ENCODE assay signal across 8 cellular contexts in the genomic region with DNA sequence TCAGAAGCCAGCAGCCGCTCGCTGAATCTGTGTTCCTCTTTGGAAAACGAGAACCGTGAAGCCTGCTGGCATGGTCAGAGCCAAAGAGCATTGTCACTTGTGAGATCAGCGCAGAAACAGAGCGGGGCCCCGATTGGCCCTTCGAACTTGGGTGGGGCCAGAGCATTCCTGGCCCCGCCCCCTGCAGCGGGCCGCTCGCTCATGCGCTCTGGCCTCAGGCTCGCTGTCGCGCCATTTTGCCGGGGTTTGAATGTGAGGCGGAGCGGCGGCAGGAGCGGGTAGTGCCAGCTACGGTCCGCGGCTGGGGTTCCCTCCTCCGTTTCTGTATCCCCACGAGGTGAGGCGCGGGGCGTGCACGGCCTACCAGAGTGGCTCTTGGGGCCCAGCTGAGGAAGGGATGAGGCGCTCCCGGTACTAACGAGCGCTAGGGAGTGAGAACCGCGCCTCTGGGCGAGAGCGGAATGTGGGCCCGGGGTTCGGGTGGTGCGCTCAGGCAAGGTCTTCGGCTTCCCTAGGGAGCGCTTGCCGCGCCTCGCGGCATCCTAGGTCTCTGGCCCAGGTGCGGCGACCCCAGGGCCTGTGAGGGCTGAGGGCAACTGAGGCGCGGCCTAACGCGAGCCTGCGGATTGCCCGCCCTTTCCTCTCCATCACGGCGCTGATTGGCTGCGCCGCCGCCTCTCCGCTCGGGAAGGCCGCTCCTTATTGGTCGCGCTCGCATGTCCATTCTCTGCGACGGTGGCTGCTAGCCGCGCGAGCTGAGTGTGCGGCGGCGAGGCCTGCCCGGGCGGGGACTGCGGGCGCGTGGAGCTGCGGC. TPM values are rescaled to one million over a fixed set of nuclear protein-coding genes. Genes with fewer than 3 reads are reported as not detected.
A peak's percentile ranks its signal among the peaks of the same experiment; 100 is the strongest.
DNase-seq lines count a peak whose midpoint lies in the region; ATAC-seq, FAIRE-seq and TF ChIP-seq lines count a peak whose summit lies in the region.

A gene with protein sequence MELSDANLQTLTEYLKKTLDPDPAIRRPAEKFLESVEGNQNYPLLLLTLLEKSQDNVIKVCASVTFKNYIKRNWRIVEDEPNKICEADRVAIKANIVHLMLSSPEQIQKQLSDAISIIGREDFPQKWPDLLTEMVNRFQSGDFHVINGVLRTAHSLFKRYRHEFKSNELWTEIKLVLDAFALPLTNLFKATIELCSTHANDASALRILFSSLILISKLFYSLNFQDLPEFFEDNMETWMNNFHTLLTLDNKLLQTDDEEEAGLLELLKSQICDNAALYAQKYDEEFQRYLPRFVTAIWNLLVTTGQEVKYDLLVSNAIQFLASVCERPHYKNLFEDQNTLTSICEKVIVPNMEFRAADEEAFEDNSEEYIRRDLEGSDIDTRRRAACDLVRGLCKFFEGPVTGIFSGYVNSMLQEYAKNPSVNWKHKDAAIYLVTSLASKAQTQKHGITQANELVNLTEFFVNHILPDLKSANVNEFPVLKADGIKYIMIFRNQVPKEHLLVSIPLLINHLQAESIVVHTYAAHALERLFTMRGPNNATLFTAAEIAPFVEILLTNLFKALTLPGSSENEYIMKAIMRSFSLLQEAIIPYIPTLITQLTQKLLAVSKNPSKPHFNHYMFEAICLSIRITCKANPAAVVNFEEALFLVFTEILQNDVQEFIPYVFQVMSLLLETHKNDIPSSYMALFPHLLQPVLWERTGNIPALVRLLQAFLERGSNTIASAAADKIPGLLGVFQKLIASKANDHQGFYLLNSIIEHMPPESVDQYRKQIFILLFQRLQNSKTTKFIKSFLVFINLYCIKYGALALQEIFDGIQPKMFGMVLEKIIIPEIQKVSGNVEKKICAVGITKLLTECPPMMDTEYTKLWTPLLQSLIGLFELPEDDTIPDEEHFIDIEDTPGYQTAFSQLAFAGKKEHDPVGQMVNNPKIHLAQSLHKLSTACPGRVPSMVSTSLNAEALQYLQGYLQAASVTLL (plus strand): TSS at position 226 of the 814 bp plus-strand sequence. CDS start 12,152 bp downstream, outside the sequence.

- FAIRE-seq in keratinocyte (lab: Jason Lieb, UNC), result peak; percentile 44

- peaks cover 27% of the 10 kb centered on the region for H3K4me1 ChIP-seq in keratinocyte (ENCODE audit: control insufficient read depth, extremely low read depth, insufficient read depth, low read length)

- H3K9me3 ChIP-seq in keratinocyte (ENCODE audit: control insufficient read depth, low read depth, low read length), result no peaks in the 10 kb centered on the region

- TF ChIP-seq CTCF in keratinocyte (optimal IDR thresholded peaks at IDR 0.05 in 1 of 3, IDR thresholded peaks at IDR 0.05 in 1 of 3, conservative IDR thresholded peaks at IDR 0.05 in 1 of 3; ENCODE audit: extremely low read depth in 1 of 3, insufficient read depth in 2 of 3, low read length in 3 of 3), result no peak

- no peaks in the 10 kb centered on the region for H3K27me3 ChIP-seq in keratinocyte (ENCODE audit: control insufficient read depth, extremely low read depth, insufficient read depth, low read length)

- peak; percentile 86 for ATAC-seq in HG03432 (IDR thresholded peaks at IDR 0.05; ENCODE audit: unreplicated experiment)

- peak; percentile 99 for DNase-seq in AG20443 (ENCODE audit: low spot score)
- peak; percentile 93 for DNase-seq in NCI-H510A (lab: John Stamatoyannopoulos, UW)
- peak; percentile 94 for DNase-seq in activated CD4-positive, alpha-beta T cell treated with anti-CD3 and anti-CD28 coated beads for 1 hour
- DNase-seq in cerebellum (ENCODE audit: low spot score), result peak; percentile 98
- peak; percentile 61 for DNase-seq in keratinocyte (ENCODE audit: low read depth, low spot score)
- peak; percentile 88 to 91 for DNase-seq in stimulated activated CD4-positive, alpha-beta T cell treated with anti-CD3 and anti-CD28 coated beads, Interleukin-15, amount 100 ng/mL, for 1 hour (ENCODE audit: low read depth in 1 of 2, low spot score in 1 of 2)

- H3K4me2 ChIP-seq in keratinocyte (ENCODE audit: control insufficient read depth, extremely low read depth, insufficient read depth, low read depth, low read length), result peak within 1 kb of the TSS; percentile 99

- H3K4me3 ChIP-seq in keratinocyte (ENCODE audit: control insufficient read depth in 2 of 3, extremely low read depth in 1 of 3, insufficient read depth in 2 of 3, low read depth in 1 of 3, low read length in 3 of 3), result peak within 1 kb of the TSS; percentile 86 to 100 (median 95)

- H3K79me2 ChIP-seq in keratinocyte (ENCODE audit: control insufficient read depth, insufficient read depth, low read length), result peaks cover 48% of the 10 kb centered on the region

- peak within 1 kb of the TSS; percentile 99 for H3K9ac ChIP-seq in keratinocyte (ENCODE audit: control insufficient read depth, extremely low read depth, insufficient read depth, low read length)

- no peaks in the 10 kb centered on the region for H3K9me1 ChIP-seq in keratinocyte (ENCODE audit: control insufficient read depth, extremely low read depth, insufficient read depth, low read length)

- H3K36me3 ChIP-seq in keratinocyte (ENCODE audit: control insufficient read depth in 2 of 2, extremely low read depth in 1 of 2, insufficient read depth in 2 of 2, low read length in 2 of 2), result peaks cover 2 to 7% of the 10 kb centered on the region in 2 experiments

- dilution Hi-C loops in keratinocyte (cut with MboI; ENCODE audit: extremely low pct_ligation_motif_present, low sequenced_read_pairs), result no loop called here

- peaks cover 6% of the 10 kb centered on the region for H4K20me1 ChIP-seq in keratinocyte (ENCODE audit: control insufficient read depth, extremely low read depth, insufficient read depth, low read length)

- peak within 1 kb of the TSS; percentile 98 for H3K27ac ChIP-seq in keratinocyte (ENCODE audit: control insufficient read depth, insufficient read depth, low read length)

- peak within 1 kb of the TSS; percentile 93 for H2AFZ ChIP-seq in keratinocyte (ENCODE audit: control insufficient read depth, low read length)

- peak; percentile 83 for TF ChIP-seq POLR2A in GM19099 (IDR thresholded peaks at IDR 0.05; ENCODE audit: extremely low read depth, insufficient read length, low read depth)

RNA-seq across cellular contexts. Expression of the gene that starts here (rescaled TPM):
- 96.5 TPM for total RNA-seq in cerebellum
- polyA plus RNA-seq in keratinocyte, result 71.0 to 134 TPM (median 77.4 TPM) in 3 replicates
- polyA plus RNA-seq in keratinocyte (2011; ENCODE audit: low read depth), result 38.3 TPM
- polyA plus RNA-seq in keratinocyte (2011; cell fraction: cytosol; rRNA removed), result 55.4 and 109 TPM in 2 replicates
- polyA plus RNA-seq in keratinocyte (2011; cell fraction: nucleus; rRNA removed), result 73.0 and 82.3 TPM in 2 replicates
- 43.4 and 93.6 TPM in 2 replicates for polyA plus RNA-seq in keratinocyte (2012; ENCODE audit: low replicate concordance)
- polyA minus RNA-seq in keratinocyte, result 22.4 to 125 TPM (median 56.4 TPM) in 3 replicates
- 51.0 TPM for polyA minus RNA-seq in keratinocyte (2011; cell fraction: cytosol; rRNA and poly(A)+ RNA removed)
- 37.4 and 76.2 TPM in 2 replicates for polyA minus RNA-seq in keratinocyte (2011; cell fraction: nucleus; rRNA and poly(A)+ RNA removed)

Comparison
In these comparisons a context has a peak if more than half of its experiments do, and no peak if none do; other contexts are left out.
1. Peak in every context shown above with its lines: DNase-seq, ATAC-seq, H3K4me3 ChIP-seq and H3K27ac ChIP-seq.